Comparison of ENCODE assay signal across 9 cellular contexts in genomic region chr17:7626307-7626706, GRCh38.
A peak's percentile ranks its signal among the peaks of the same experiment; 100 is the strongest.
DNase-seq lines count a peak whose midpoint lies in the region; ATAC-seq and TF ChIP-seq lines count a peak whose summit lies in the region.
"Had no signal": no experiment of that assay in that cellular context is flagged by ENCODE, and none has a peak within 500 bp of the region (broad histone marks: within the 10 kb centered on the region; RNA-seq: fewer than 3 reads in every experiment).

No MANE protein-coding gene starts in this region.

- no peak for ATAC-seq in HG03442 (IDR thresholded peaks at IDR 0.05; ENCODE audit: unreplicated experiment)
- ATAC-seq in GM19351 (IDR thresholded peaks at IDR 0.05; ENCODE audit: unreplicated experiment) = no peak

- H3K4me3 ChIP-seq in NT2/D1 (ENCODE audit: insufficient read length, low read depth) = peak overlapping the region; percentile 75
- no peak overlapping the region for H3K4me3 ChIP-seq in endocrine pancreas (ENCODE audit: control insufficient read depth, insufficient read depth, low read length)

- H3K4me3 Mint-ChIP-seq in nephron = peak overlapping the region; percentile 97 to 98 (median 97)

- no peaks in the 10 kb centered on the region for H3K9me3 ChIP-seq in NT2/D1 (ENCODE audit: insufficient read depth, low read length)
- no peaks in the 10 kb centered on the region for H3K9me3 ChIP-seq in endocrine pancreas (ENCODE audit: control insufficient read depth, low read length)

- H3K4me1 ChIP-seq in NT2/D1 (ENCODE audit: insufficient read depth, insufficient read length) (no peaks in the 10 kb centered on the region), endocrine pancreas (ENCODE audit: control insufficient read depth, insufficient read depth, low read length) (no peaks in the 10 kb centered on the region)

- no peak for TF ChIP-seq CTCF in nephron (IDR thresholded peaks at IDR 0.05; ENCODE audit: unreplicated experiment in 3 of 3)

- H3K36me3 ChIP-seq in NT2/D1 (ENCODE audit: insufficient read depth, insufficient read length, low read length) (peaks cover 2% of the 10 kb centered on the region), endocrine pancreas (ENCODE audit: control insufficient read depth, insufficient read depth, low read length) (no peaks in the 10 kb centered on the region)

- peaks cover 5% of the 10 kb centered on the region for H3K27me3 Mint-ChIP-seq in nephron (ENCODE audit: low read depth)

- H3K27me3 ChIP-seq in NT2/D1 (ENCODE audit: insufficient read depth, insufficient read length) (no peaks in the 10 kb centered on the region), endocrine pancreas (ENCODE audit: control insufficient read depth, insufficient read depth, low read length) (no peaks in the 10 kb centered on the region)

- peaks cover 10% of the 10 kb centered on the region for H3K4me1 Mint-ChIP-seq in nephron

- H3K27ac Mint-ChIP-seq in nephron = peak overlapping the region; percentile 94 to 98 (median 97)

- DNase-seq in CD1c-positive myeloid dendritic cell (ENCODE audit: extremely low spot score) (peak; percentile 78), NT2/D1 (ENCODE audit: low read depth, low spot score) (no peak), NCI-H345 treated with DMSO at 0.1 percent for 48 hours (lab: John Stamatoyannopoulos, UW; ENCODE audit: unreplicated experiment) (no peak), iPS-NIHi7 (ENCODE audit: extremely low spot score) (no peak)
- DNase-seq: NCI-H2029 treated with DMSO at 0.1 percent for 48 hours had no signal

- peaks cover 13% of the 10 kb centered on the region for H3K36me3 Mint-ChIP-seq in nephron (ENCODE audit: low read depth)

- H3K9ac ChIP-seq in NT2/D1 (ENCODE audit: insufficient read length, low read depth) (peak overlapping the region; percentile 91), endocrine pancreas (ENCODE audit: control insufficient read depth, insufficient read depth, low read length) (peak overlapping the region; percentile 82)

- no peaks in the 10 kb centered on the region for H3K9me3 Mint-ChIP-seq in nephron
